16 cellular contexts compared by ENCODE assay signal in the genomic region with DNA sequence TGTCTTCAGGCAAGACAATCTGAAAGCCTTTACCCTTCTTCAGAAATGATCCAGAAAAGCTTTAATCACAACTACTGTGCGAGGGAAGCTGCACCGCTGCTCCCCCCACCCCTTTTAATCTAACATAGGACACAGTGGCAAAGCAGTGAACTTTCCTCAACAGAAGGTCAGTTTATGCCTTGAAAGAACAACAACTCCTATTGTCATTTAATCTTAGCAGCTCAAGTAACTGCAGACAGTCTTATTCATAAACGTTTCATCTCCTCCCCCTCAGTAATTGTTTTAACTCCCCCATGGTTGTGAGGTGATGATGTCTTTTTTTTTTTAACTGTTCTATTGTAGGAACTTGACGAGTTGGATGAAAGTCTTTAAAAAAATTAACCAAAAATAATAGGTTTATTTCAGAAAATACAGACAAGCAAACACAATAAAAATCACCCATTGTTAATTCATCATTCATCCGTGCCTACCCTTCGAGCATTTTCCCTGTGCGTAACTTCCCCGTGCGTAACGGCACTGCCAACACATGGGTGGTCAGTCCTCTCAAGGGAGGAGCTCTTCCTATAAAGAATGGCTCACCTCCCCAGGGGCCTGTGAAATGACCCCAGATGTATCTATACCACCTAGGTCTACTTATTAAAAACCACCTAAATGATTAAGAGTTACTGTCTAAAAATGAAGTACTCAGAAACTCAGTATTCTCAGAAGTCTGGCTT. TPM values are rescaled to one million over a fixed set of nuclear protein-coding genes. Genes with fewer than 3 reads are reported as not detected.
DNase-seq lines count a peak whose midpoint lies in the region; FAIRE-seq and TF ChIP-seq lines count a peak whose summit lies in the region.
"Had no signal": no experiment of that assay in that cellular context is flagged by ENCODE, and none has a peak within 500 bp of the region (broad histone marks: within the 10 kb centered on the region; RNA-seq: fewer than 3 reads in every experiment).

No MANE protein-coding gene starts in this region.

- no peak overlapping the region for H2BK12ac ChIP-seq in H1 (ENCODE audit: low read depth, low read length)

- peak overlapping the region; percentile 50 for H3K27ac Mint-ChIP-seq in T-helper 2 cell treated with Interferon-gamma antibody and Interleukin-4, amounts not matched to agents 5 μg/mL and 100 μg/mL, for 36 hours
- peak overlapping the region; percentile 72 for H3K27ac Mint-ChIP-seq in progenitor cell of endocrine pancreas

- TF ChIP-seq CTCF in H1 (IDR thresholded peaks at IDR 0.05; ENCODE audit: control extremely low read depth in 1 of 3, insufficient read depth in 1 of 3, low read depth in 1 of 3, low read length in 3 of 3): no peak
- TF ChIP-seq CTCF in progenitor cell of endocrine pancreas (IDR thresholded peaks at IDR 0.05; ENCODE audit: unreplicated experiment): no peak
- no peak for TF ChIP-seq CTCF in osteoblast (IDR thresholded peaks at IDR 0.05; ENCODE audit: extremely low read depth, low read depth, low read length)

- no peak overlapping the region for H2BK120ac ChIP-seq in H1 (replicated peaks; ENCODE audit: low read depth, low read length)

- peaks cover 6% of the 10 kb centered on the region for H3K79me1 ChIP-seq in H1 (ENCODE audit: low read depth, low read length)

- no peak overlapping the region for H3K4ac ChIP-seq in H1 (replicated peaks; ENCODE audit: insufficient read length, low read depth, low read length)

- H3K4me1 Mint-ChIP-seq in T-helper 2 cell treated with Interferon-gamma antibody and Interleukin-4, amounts not matched to agents 5 μg/mL and 100 μg/mL, for 36 hours (ENCODE audit: low read depth): peaks cover 48% of the 10 kb centered on the region
- H3K4me1 Mint-ChIP-seq in progenitor cell of endocrine pancreas (ENCODE audit: low read depth): peaks cover 18% of the 10 kb centered on the region

- no peak overlapping the region; the same call in 1 of the 2 replicates for H2BK20ac ChIP-seq in H1 (ENCODE audit: low read length)

- peak overlapping the region in 1 of 4 experiments; percentile 42; a peak in 3 of 8 replicates for H3K4me3 ChIP-seq in H1 (ENCODE audit: extremely low read depth in 1 of 4, insufficient read depth in 2 of 4, low read depth in 3 of 4, low read length in 4 of 4)
- no peak overlapping the region for H3K4me3 ChIP-seq in osteoblast (ENCODE audit: insufficient read depth, low read length)
- H3K4me3 ChIP-seq: upper lobe of left lung had no signal

- no peaks in the 10 kb centered on the region for H3K9me3 ChIP-seq in H1 (ENCODE audit: insufficient read depth in 2 of 2, low read depth in 1 of 2, low read length in 1 of 2)
- H3K9me3 ChIP-seq in osteoblast (ENCODE audit: low read depth, low read length): no peaks in the 10 kb centered on the region
- H3K9me3 ChIP-seq: upper lobe of left lung had no signal

- H3K27me3 ChIP-seq in H1 (replicated peaks in 1 of 4; ENCODE audit: control insufficient read depth in 3 of 4, extremely low read depth in 1 of 4, insufficient read depth in 3 of 4, low read length in 3 of 4) (no peaks in the 10 kb centered on the region), osteoblast (ENCODE audit: insufficient read depth, low read length) (no peaks in the 10 kb centered on the region)
- H3K27me3 ChIP-seq: brain microvascular endothelial cell, upper lobe of left lung had no signal

- H3K36me3 ChIP-seq in H1 (ENCODE audit: control insufficient read depth in 2 of 4, insufficient read depth in 4 of 4, low read length in 3 of 4) (no peaks in the 10 kb centered on the region), osteoblast (ENCODE audit: insufficient read depth, low read length) (no peaks in the 10 kb centered on the region)
- H3K36me3 ChIP-seq: brain microvascular endothelial cell, upper lobe of left lung had no signal

- 0 out of 2 replicates have a peak overlapping the region, but pooled peaks have one; percentile 30 for H2AK5ac ChIP-seq in H1 (ENCODE audit: low read depth, low read length)

- peak overlapping the region; percentile 7 for H4K5ac ChIP-seq in H1 (ENCODE audit: insufficient read length, low read depth, low read length)

- H3K4me1 ChIP-seq in H1 (replicated peaks in 1 of 4; ENCODE audit: control insufficient read depth in 3 of 4, insufficient read depth in 4 of 4, low read length in 3 of 4) (peaks cover 8 to 32% (median 18%) of the 10 kb centered on the region in 4 experiments), osteoblast (ENCODE audit: insufficient read depth, low read length) (peaks cover 21% of the 10 kb centered on the region)
- H3K4me1 ChIP-seq: parathyroid adenoma had no signal

- no peak for TF ChIP-seq EP300 in H1 (IDR thresholded peaks at IDR 0.05; ENCODE audit: borderline replicate concordance in 1 of 2, low read depth in 2 of 2, low read length in 2 of 2)

- POLR2A ChIA-PET in H1 (lab: Charles Lee; ENCODE audit: partially characterized antibody): interaction anchor here (0.6 to 9.4 kb wide), 5 partner anchors 13 to 399 kb away, joined by 3 to 111 read pairs (median 3); no protein-coding TSS in a partner anchor

- no peak overlapping the region; the same call in 1 of the 2 replicates for H3K18ac ChIP-seq in H1 (ENCODE audit: extremely low read depth, low read length)

- H3K79me2 ChIP-seq in H1 (ENCODE audit: control insufficient read depth in 1 of 2, insufficient read depth in 2 of 2, low read length in 2 of 2) (peaks cover 18 to 74% of the 10 kb centered on the region in 2 experiments), osteoblast (ENCODE audit: insufficient read depth, low read length) (peaks cover 88% of the 10 kb centered on the region)

- FAIRE-seq in H1 (lab: Jason Lieb, UNC): no peak
- FAIRE-seq: A204.1, keratinocyte had no signal

- 33% methylated on average over 10 of the region's 10 CpGs; no CpG with 5 or more reads in 1 of the 2 experiments for WGBS in H1 (ENCODE audit: extremely low coverage in 1 of 2, insufficient coverage in 1 of 2, insufficient read length in 1 of 2, insufficient replicate concordance in 2 of 2, low coverage in 1 of 2, low lambda C conversion rate in 2 of 2, missing lambda C conversion rate in 1 of 2), 2 experiments

- no peaks in the 10 kb centered on the region for H3K27me3 Mint-ChIP-seq in T-helper 2 cell treated with Interferon-gamma antibody and Interleukin-4, amounts not matched to agents 5 μg/mL and 100 μg/mL, for 36 hours (ENCODE audit: low read depth)
- H3K27me3 Mint-ChIP-seq in progenitor cell of endocrine pancreas: no peaks in the 10 kb centered on the region

- peak overlapping the region in 1 of 4 experiments; percentile 2; a peak in 1 of 7 replicates for H3K9ac ChIP-seq in H1 (replicated peaks in 1 of 4; ENCODE audit: extremely low read depth in 1 of 4, low read depth in 3 of 4, low read length in 3 of 4)
- H3K9ac ChIP-seq: parathyroid adenoma had no signal

- no peak overlapping the region for H3K56ac ChIP-seq in H1 (replicated peaks; ENCODE audit: insufficient read length, low read depth, low read length)

- H3K4me3 Mint-ChIP-seq in T-helper 2 cell treated with Interferon-gamma antibody and Interleukin-4, amounts not matched to agents 5 μg/mL and 100 μg/mL, for 36 hours: no peak overlapping the region
- no peak overlapping the region for H3K4me3 Mint-ChIP-seq in progenitor cell of endocrine pancreas (ENCODE audit: low read depth)

- no peak overlapping the region for H3K23ac ChIP-seq in H1 (ENCODE audit: insufficient read length)

- H4K20me1 ChIP-seq in H1 (replicated peaks in 1 of 2; ENCODE audit: control insufficient read depth in 1 of 2, insufficient read depth in 2 of 2, low read length in 2 of 2) (peaks cover 0 to 4% of the 10 kb centered on the region in 2 experiments), osteoblast (ENCODE audit: insufficient read depth, low read length) (peaks cover 35% of the 10 kb centered on the region)

- no peak for TF ChIP-seq RAD21 in H1 (IDR thresholded peaks at IDR 0.05 in 1 of 2, conservative IDR thresholded peaks at IDR 0.05 in 1 of 2; ENCODE audit: low read depth in 2 of 2, low read length in 2 of 2)

- H2BK5ac ChIP-seq in H1 (ENCODE audit: low read depth, low read length): no peak overlapping the region

- peaks cover 8% of the 10 kb centered on the region for H3K36me3 Mint-ChIP-seq in T-helper 2 cell treated with Interferon-gamma antibody and Interleukin-4, amounts not matched to agents 5 μg/mL and 100 μg/mL, for 36 hours (ENCODE audit: low read depth)
- H3K36me3 Mint-ChIP-seq in progenitor cell of endocrine pancreas (ENCODE audit: insufficient read depth): no peaks in the 10 kb centered on the region

- peak overlapping the region; percentile 44 to 54 for H3K4me2 ChIP-seq in H1 (ENCODE audit: insufficient read depth in 1 of 2, low read depth in 2 of 2, low read length in 2 of 2)
- no peak overlapping the region for H3K4me2 ChIP-seq in osteoblast (ENCODE audit: insufficient read depth, low read length)

- H4K91ac ChIP-seq in H1 (replicated peaks; ENCODE audit: insufficient read length, low read length): no peak overlapping the region

- peaks cover 9% of the 10 kb centered on the region for H3K23me2 ChIP-seq in H1 (ENCODE audit: low read depth, low read length)

- H3K9me3 Mint-ChIP-seq in T-helper 2 cell treated with Interferon-gamma antibody and Interleukin-4, amounts not matched to agents 5 μg/mL and 100 μg/mL, for 36 hours: no peaks in the 10 kb centered on the region
- H3K9me3 Mint-ChIP-seq in progenitor cell of endocrine pancreas (ENCODE audit: low read depth): no peaks in the 10 kb centered on the region

- no peak overlapping the region for H3K14ac ChIP-seq in H1 (ENCODE audit: insufficient read length)

- CTCF ChIA-PET in H1 (lab: Charles Lee; ENCODE audit: partially characterized antibody): interaction anchor here (0.6 to 1.5 kb wide), 7 partner anchors 12 to 320 kb away, joined by 3 to 6 read pairs (median 3); no protein-coding TSS in a partner anchor

- no peak overlapping the region for H2BK15ac ChIP-seq in H1 (ENCODE audit: low read length)

- no peak overlapping the region for H2AFZ ChIP-seq in H1 (ENCODE audit: low read length)
- no peak overlapping the region for H2AFZ ChIP-seq in osteoblast (ENCODE audit: low read length)
- H2AFZ ChIP-seq: parathyroid adenoma had no signal

- no peak for TF ChIP-seq POLR2A in H1 (IDR thresholded peaks at IDR 0.05; ENCODE audit: control extremely low read depth in 1 of 2, low read depth in 2 of 2, low read length in 2 of 2)

- no peak overlapping the region for H3K27ac ChIP-seq in H1 (ENCODE audit: low read depth, low read length)
- H3K27ac ChIP-seq in osteoblast (ENCODE audit: low read depth, low read length): no peak overlapping the region
- H3K27ac ChIP-seq: brain microvascular endothelial cell, parathyroid adenoma had no signal

- no peak overlapping the region for H4K8ac ChIP-seq in H1 (ENCODE audit: extremely low read depth, insufficient read depth, low read length)

- no peak for DNase-seq in T-helper 2 cell treated with Interferon-gamma antibody and Interleukin-4, amounts not matched to agents 5 μg/mL and 100 μg/mL, for 36 hours (ENCODE audit: low spot score)
- DNase-seq in T-helper 2 cell (no peak), OCI-M1 (lab: John Stamatoyannopoulos, UW) (peak; percentile 57), H1 (ENCODE audit: low read depth in 1 of 2, low spot score in 2 of 2) (no peak), progenitor cell of endocrine pancreas (ENCODE audit: low spot score, unreplicated experiment) (no peak), osteoblast (ENCODE audit: insufficient read length, low spot score, missing footprints) (no peak), DMS 273 treated with DMSO at 0.1 percent for 48 hours (lab: John Stamatoyannopoulos, UW) (no peak), activated gamma-delta T cell (lab: John Stamatoyannopoulos, UW) (no peak)
- DNase-seq: activated CD4-positive, alpha-beta T cell treated with anti-CD3 and anti-CD28 coated beads for 4 hours; brain microvascular endothelial cell; NCI-H2081; upper lobe of left lung had no signal

RNA-seq across cellular contexts. Expression of gene ADAR, which starts 3.3 kb away (rescaled TPM):
- total RNA-seq in H1 (2021; fragmentation: NEBNext Ultra II Directional; extraction: Animal tissue kit (Norgen Biotek cat#: 25700)): 235 and 242 TPM in 2 replicates
- polyA plus RNA-seq in H1 (2011; rRNA removed): 104 and 125 TPM in 2 replicates
- polyA plus RNA-seq in H1 (2011; cell fraction: cytosol; rRNA removed): 130 TPM
- 201 TPM for polyA plus RNA-seq in H1 (2011; cell fraction: nucleus; rRNA removed)
- polyA plus RNA-seq in H1 (2012, experiment 1 of 2): 117 to 140 TPM (median 138 TPM) in 4 replicates
- polyA plus RNA-seq in H1 (2012, experiment 2 of 2): 25.3 TPM
- 106 TPM for polyA plus RNA-seq in H1 (2013, experiment 1 of 2)
- polyA plus RNA-seq in H1 (2013, experiment 2 of 2): 110 TPM
- polyA minus RNA-seq in H1 (2011; rRNA and poly(A)+ RNA removed): 406 and 507 TPM in 2 replicates
- 153 TPM for polyA minus RNA-seq in H1 (2011; cell fraction: cytosol; rRNA and poly(A)+ RNA removed)
- 195 TPM for polyA minus RNA-seq in H1 (2011; cell fraction: nucleus; rRNA and poly(A)+ RNA removed)
- 168 and 179 TPM in 2 replicates for total RNA-seq in progenitor cell of endocrine pancreas
- total RNA-seq in osteoblast: 103 and 118 TPM in 2 replicates

RNA-seq across cellular contexts. Expression of gene CHRNB2, which starts 43.7 kb away (rescaled TPM):
- 3.6 and 4.1 TPM in 2 replicates for total RNA-seq in H1 (2021; fragmentation: NEBNext Ultra II Directional; extraction: Animal tissue kit (Norgen Biotek cat#: 25700))
- polyA plus RNA-seq in H1 (2011; rRNA removed): 3.1 and 3.4 TPM in 2 replicates
- 1.7 TPM for polyA plus RNA-seq in H1 (2011; cell fraction: cytosol; rRNA removed)
- polyA plus RNA-seq in H1 (2011; cell fraction: nucleus; rRNA removed): 2.6 TPM
- 2.5 to 3.3 TPM (median 2.9 TPM) in 4 replicates for polyA plus RNA-seq in H1 (2012, experiment 1 of 2)
- 2.7 TPM for polyA plus RNA-seq in H1 (2012, experiment 2 of 2)
- 3.0 TPM for polyA plus RNA-seq in H1 (2013, experiment 1 of 2)
- polyA plus RNA-seq in H1 (2013, experiment 2 of 2): 3.7 TPM
- 7.1 and 7.6 TPM in 2 replicates for polyA minus RNA-seq in H1 (2011; rRNA and poly(A)+ RNA removed)
- polyA minus RNA-seq in H1 (2011; cell fraction: cytosol; rRNA and poly(A)+ RNA removed): 1.2 TPM
- 3.0 TPM for polyA minus RNA-seq in H1 (2011; cell fraction: nucleus; rRNA and poly(A)+ RNA removed)
- total RNA-seq in progenitor cell of endocrine pancreas (2.7 and 3.2 TPM in 2 replicates), osteoblast (under 0.01 TPM in 1 of 2 replicates, not detected in the other)
- total RNA-seq: RPMI7951 had no signal

RNA-seq across cellular contexts. Expression of gene UBE2Q1, which starts 52.8 kb away (rescaled TPM):
- total RNA-seq in H1 (2021; fragmentation: NEBNext Ultra II Directional; extraction: Animal tissue kit (Norgen Biotek cat#: 25700)): 71.7 and 95.8 TPM in 2 replicates
- 10.2 and 13.2 TPM in 2 replicates for polyA plus RNA-seq in H1 (2011; rRNA removed)
- 14.9 TPM for polyA plus RNA-seq in H1 (2011; cell fraction: cytosol; rRNA removed)
- polyA plus RNA-seq in H1 (2011; cell fraction: nucleus; rRNA removed): 15.0 TPM
- polyA plus RNA-seq in H1 (2012, experiment 1 of 2): 40.2 to 97.4 TPM (median 59.8 TPM) in 4 replicates
- polyA plus RNA-seq in H1 (2012, experiment 2 of 2): 21.1 TPM
- 39.5 TPM for polyA plus RNA-seq in H1 (2013, experiment 1 of 2)
- 41.9 TPM for polyA plus RNA-seq in H1 (2013, experiment 2 of 2)
- polyA minus RNA-seq in H1 (2011; rRNA and poly(A)+ RNA removed): 8.2 and 11.3 TPM in 2 replicates
- 11.2 TPM for polyA minus RNA-seq in H1 (2011; cell fraction: cytosol; rRNA and poly(A)+ RNA removed)
- 17.2 TPM for polyA minus RNA-seq in H1 (2011; cell fraction: nucleus; rRNA and poly(A)+ RNA removed)
- 77.2 and 88.3 TPM in 2 replicates for total RNA-seq in progenitor cell of endocrine pancreas
- total RNA-seq in osteoblast: 27.9 and 28.6 TPM in 2 replicates
